Comparison of ENCODE assay signal across 8 cellular contexts in the genomic region with DNA sequence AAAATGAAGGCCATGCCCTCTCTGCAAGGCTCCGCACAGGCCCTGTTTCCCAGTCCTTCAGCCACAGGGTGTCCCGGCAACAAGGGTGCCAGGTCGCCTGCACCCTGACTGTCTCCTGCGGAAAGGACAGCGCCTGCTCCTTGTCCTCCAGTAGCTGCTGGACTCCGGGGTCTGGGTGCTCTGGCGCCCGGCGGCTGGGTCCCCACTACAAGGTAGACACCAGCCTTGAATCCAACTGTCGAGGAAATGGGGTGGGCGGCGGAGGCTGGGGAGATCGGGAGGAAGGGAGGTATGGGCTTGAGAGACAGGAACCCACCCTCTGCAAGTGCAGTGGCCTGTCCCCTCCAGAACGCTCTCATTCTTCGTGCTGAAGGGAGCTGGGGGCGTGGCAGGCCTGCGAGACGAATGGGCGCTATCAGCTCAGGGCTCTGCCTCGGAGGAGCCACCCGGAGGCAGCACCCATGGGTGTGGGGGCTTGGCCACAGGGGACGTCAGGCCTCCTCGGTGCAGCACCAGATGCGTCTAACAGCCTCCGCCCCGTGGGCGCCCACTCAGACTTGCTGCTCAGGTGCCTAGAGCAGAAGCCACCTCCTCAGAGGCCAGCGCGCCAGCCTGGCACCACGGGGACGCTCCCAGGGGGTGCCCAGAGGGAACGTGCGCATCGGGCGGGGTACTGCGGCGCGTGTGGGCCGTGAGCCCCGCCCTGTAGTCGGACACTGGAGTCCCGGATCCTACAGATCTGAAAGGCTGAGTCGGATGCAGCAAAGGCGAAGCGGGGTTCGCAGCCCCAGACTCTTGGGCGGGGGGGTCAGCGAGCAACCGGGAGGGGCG. TPM values are rescaled to one million over a fixed set of nuclear protein-coding genes. Genes with fewer than 3 reads are reported as not detected.
DNase-seq lines count a peak whose midpoint lies in the region; ATAC-seq and TF ChIP-seq lines count a peak whose summit lies in the region.

No MANE protein-coding gene starts in this region.

- TF ChIP-seq POLR2A in ovary (IDR thresholded peaks at IDR 0.05), result no peak
- no peak for TF ChIP-seq POLR2A in vagina (IDR thresholded peaks at IDR 0.05)

- TF ChIP-seq CTCF in OCI-LY3 (IDR thresholded peaks at IDR 0.05; ENCODE audit: low read depth, low read length) (no peak), foreskin fibroblast (IDR thresholded peaks at IDR 0.05; ENCODE audit: low read depth, low read length) (no peak), ovary (IDR thresholded peaks at IDR 0.05) (no peak), vagina (IDR thresholded peaks at IDR 0.05) (no peak)

- H3K27me3 ChIP-seq in OCI-LY3 (ENCODE audit: low read depth, low read length) (no peaks in the 10 kb centered on the region), ovary (no peaks in the 10 kb centered on the region), vagina (no peaks in the 10 kb centered on the region)

- peaks cover 56% of the 10 kb centered on the region for H3K4me1 Mint-ChIP-seq in activated T-helper 1 cell treated with anti-CD3 and anti-CD28 coated beads, Interleukin-12 subunit alpha, Interleukin-12 subunit beta, Interleukin-2, Interleukin-4 antibody, amounts not matched to agents 30 ng/mL and 10 ng/mL and 1 ng/mL, durations not matched to agents 14 hours and 24 hours and 36 hours (ENCODE audit: low read depth)

- peak overlapping the region; percentile 67 for H3K27ac ChIP-seq in OCI-LY3 (ENCODE audit: low read length)
- peak overlapping the region; percentile 95 to 97 for H3K27ac ChIP-seq in ovary
- H3K27ac ChIP-seq in vagina, result peak overlapping the region; percentile 91

- no peaks in the 10 kb centered on the region for H3K79me2 ChIP-seq in OCI-LY3 (ENCODE audit: low read length)

- peak overlapping the region; percentile 92 for H3K27ac Mint-ChIP-seq in activated T-helper 1 cell treated with anti-CD3 and anti-CD28 coated beads, Interleukin-12 subunit alpha, Interleukin-12 subunit beta, Interleukin-2, Interleukin-4 antibody, amounts not matched to agents 30 ng/mL and 10 ng/mL and 1 ng/mL, durations not matched to agents 14 hours and 24 hours and 36 hours

- 29 to 47% (median 33%) methylated on average over 33 to 50 of the region's 50 CpGs for WGBS in ovary, 3 donors

- H3K27me3 Mint-ChIP-seq in activated T-helper 1 cell treated with anti-CD3 and anti-CD28 coated beads, Interleukin-12 subunit alpha, Interleukin-12 subunit beta, Interleukin-2, Interleukin-4 antibody, amounts not matched to agents 30 ng/mL and 10 ng/mL and 1 ng/mL, durations not matched to agents 14 hours and 24 hours and 36 hours (ENCODE audit: insufficient read depth), result peaks cover 5% of the 10 kb centered on the region

- H3K36me3 ChIP-seq in OCI-LY3 (replicated peaks; ENCODE audit: low read depth, low read length) (no peaks in the 10 kb centered on the region), ovary (no peaks in the 10 kb centered on the region), vagina (no peaks in the 10 kb centered on the region)

- H3K4me3 ChIP-seq in OCI-LY3 (ENCODE audit: low read length), result peak overlapping the region; percentile 90
- H3K4me3 ChIP-seq in foreskin fibroblast (ENCODE audit: low read depth in 1 of 2, low read length in 2 of 2), result peak overlapping the region; percentile 49 to 52
- peak overlapping the region; percentile 79 for H3K4me3 ChIP-seq in ovary
- H3K4me3 ChIP-seq in vagina, result peak overlapping the region; percentile 71 to 93

- peak overlapping the region; percentile 96 for H3K4me2 ChIP-seq in OCI-LY3 (ENCODE audit: low read length)

- peaks cover 35% of the 10 kb centered on the region for H3K4me1 ChIP-seq in OCI-LY3 (ENCODE audit: low read length)
- peaks cover 7% of the 10 kb centered on the region for H3K4me1 ChIP-seq in ovary (ENCODE audit: insufficient read depth)
- H3K4me1 ChIP-seq in vagina, result peaks cover 53% of the 10 kb centered on the region

- H4K20me1 ChIP-seq in OCI-LY3 (ENCODE audit: insufficient read depth, low read length), result peaks cover 6% of the 10 kb centered on the region

- no peaks in the 10 kb centered on the region for H3K9me3 Mint-ChIP-seq in activated T-helper 1 cell treated with anti-CD3 and anti-CD28 coated beads, Interleukin-12 subunit alpha, Interleukin-12 subunit beta, Interleukin-2, Interleukin-4 antibody, amounts not matched to agents 30 ng/mL and 10 ng/mL and 1 ng/mL, durations not matched to agents 14 hours and 24 hours and 36 hours

- peak overlapping the region; percentile 88 for H3K9ac ChIP-seq in OCI-LY3 (ENCODE audit: low read length)

- peaks cover 14% of the 10 kb centered on the region for H3K36me3 Mint-ChIP-seq in activated T-helper 1 cell treated with anti-CD3 and anti-CD28 coated beads, Interleukin-12 subunit alpha, Interleukin-12 subunit beta, Interleukin-2, Interleukin-4 antibody, amounts not matched to agents 30 ng/mL and 10 ng/mL and 1 ng/mL, durations not matched to agents 14 hours and 24 hours and 36 hours (ENCODE audit: low read depth)

- H3K4me3 Mint-ChIP-seq in activated T-helper 1 cell treated with anti-CD3 and anti-CD28 coated beads, Interleukin-12 subunit alpha, Interleukin-12 subunit beta, Interleukin-2, Interleukin-4 antibody, amounts not matched to agents 30 ng/mL and 10 ng/mL and 1 ng/mL, durations not matched to agents 14 hours and 24 hours and 36 hours, result peak overlapping the region; percentile 80

- intact Hi-C loops in activated T-helper 1 cell treated with anti-CD3 and anti-CD28 coated beads, Interleukin-12 subunit alpha, Interleukin-12 subunit beta, Interleukin-2, Interleukin-4 antibody, amounts not matched to agents 30 ng/mL and 10 ng/mL and 1 ng/mL, durations not matched to agents 14 hours and 24 hours and 36 hours (cut with micrococcal nuclease), result loop anchor here (1.0 to 5.0 kb wide), 2 partner anchors 14 to 116 kb away; a partner anchor contains a TSS
- intact Hi-C loops in ovary (cut with DNase I), result loop anchor here in 2 of 4 donors (2.0 to 5.0 kb wide), 2 partner anchors 46 to 50 kb away; a partner anchor contains a TSS
- intact Hi-C loops in vagina (cut with DNase I), result no loop called here

- DNase-seq in SKM-1 treated with dmso at 0.1 percent for 144 hours (lab: John Stamatoyannopoulos, UW; ENCODE audit: unreplicated experiment) (peak; percentile 26), SKM-1 (lab: John Stamatoyannopoulos, UW; ENCODE audit: unreplicated experiment) (no peak), foreskin fibroblast (peak in 1 of 2 donors; percentile 73), ovary (peak; percentile 53 to 76 (median 76)), vagina (ENCODE audit: extremely low spot score in 2 of 2) (no peak)
- DNase-seq in activated T-helper 1 cell treated with anti-CD3 and anti-CD28 coated beads, Interleukin-12 subunit alpha, Interleukin-12 subunit beta, Interleukin-2, Interleukin-4 antibody, amounts not matched to agents 30 ng/mL and 10 ng/mL and 1 ng/mL, durations not matched to agents 14 hours and 24 hours and 36 hours (ENCODE audit: low spot score), result peak; percentile 46

- no peaks in the 10 kb centered on the region for H3K9me3 ChIP-seq in OCI-LY3 (ENCODE audit: insufficient read depth, low read length)
- no peaks in the 10 kb centered on the region for H3K9me3 ChIP-seq in ovary
- no peaks in the 10 kb centered on the region for H3K9me3 ChIP-seq in vagina

- H2AFZ ChIP-seq in OCI-LY3 (ENCODE audit: low read depth, low read length), result 0 out of 2 replicates have a peak overlapping the region, but pooled peaks have one; percentile 51

- TF ChIP-seq EP300 in ovary (IDR thresholded peaks at IDR 0.05), result no peak

- peak; percentile 65 for ATAC-seq in HG02798 (IDR thresholded peaks at IDR 0.05; ENCODE audit: poor library complexity, unreplicated experiment)

RNA-seq across cellular contexts. Expression of a gene that starts 15.6 kb away (rescaled TPM):
- total RNA-seq in activated T-helper 1 cell treated with anti-CD3 and anti-CD28 coated beads, Interleukin-12 subunit alpha, Interleukin-12 subunit beta, Interleukin-2, Interleukin-4 antibody, amounts not matched to agents 30 ng/mL and 10 ng/mL and 1 ng/mL, durations not matched to agents 14 hours and 24 hours and 36 hours, result 133 and 138 TPM in 2 replicates
- total RNA-seq in ovary (1 to 10 TPM; 1.9 to 5.9 (median 4.4) TPM), vagina (11.0 TPM)
- polyA plus RNA-seq in ovary, result 1 to 10 TPM in 1 of 2 donors, under 1 TPM in 1; 0.48 to 1.7 TPM

RNA-seq across cellular contexts. Expression of a gene that starts 23.5 kb away (rescaled TPM):
- total RNA-seq in activated T-helper 1 cell treated with anti-CD3 and anti-CD28 coated beads, Interleukin-12 subunit alpha, Interleukin-12 subunit beta, Interleukin-2, Interleukin-4 antibody, amounts not matched to agents 30 ng/mL and 10 ng/mL and 1 ng/mL, durations not matched to agents 14 hours and 24 hours and 36 hours, result not detected in 2 replicates
- total RNA-seq in ovary (1 to 10 TPM in 4 of 7 donors, under 1 TPM in 3; 0.23 to 2.2 (median 1.1) TPM), vagina (0.98 TPM)
- under 1 TPM; 0.36 to 0.47 TPM for polyA plus RNA-seq in ovary

RNA-seq across cellular contexts. Expression of a gene that starts 31.1 kb away (rescaled TPM):
- total RNA-seq in activated T-helper 1 cell treated with anti-CD3 and anti-CD28 coated beads, Interleukin-12 subunit alpha, Interleukin-12 subunit beta, Interleukin-2, Interleukin-4 antibody, amounts not matched to agents 30 ng/mL and 10 ng/mL and 1 ng/mL, durations not matched to agents 14 hours and 24 hours and 36 hours, result 0.17 TPM in 1 of 2 replicates, not detected in the other
- 1 to 10 TPM in 5 of 7 donors, under 1 TPM in 1, not detected in 1; 0.35 to 9.3 (median 2.9) TPM for total RNA-seq in ovary
- under 1 TPM in 1 of 2 donors, not detected in 1; 0.06 TPM for polyA plus RNA-seq in ovary
- total RNA-seq in vagina, result not detected

RNA-seq across cellular contexts. Expression of a gene that starts 47.6 kb away (rescaled TPM):
- 57.6 and 65.0 TPM in 2 replicates for total RNA-seq in activated T-helper 1 cell treated with anti-CD3 and anti-CD28 coated beads, Interleukin-12 subunit alpha, Interleukin-12 subunit beta, Interleukin-2, Interleukin-4 antibody, amounts not matched to agents 30 ng/mL and 10 ng/mL and 1 ng/mL, durations not matched to agents 14 hours and 24 hours and 36 hours
- total RNA-seq in ovary (10 to 100 TPM; 31.2 to 70.5 (median 56.4) TPM), vagina (41.7 TPM)
- polyA plus RNA-seq in ovary, result 10 to 100 TPM; 32.4 to 48.3 TPM

RNA-seq across cellular contexts. Expression of a gene that starts 47.6 kb away (rescaled TPM):
- total RNA-seq in activated T-helper 1 cell treated with anti-CD3 and anti-CD28 coated beads, Interleukin-12 subunit alpha, Interleukin-12 subunit beta, Interleukin-2, Interleukin-4 antibody, amounts not matched to agents 30 ng/mL and 10 ng/mL and 1 ng/mL, durations not matched to agents 14 hours and 24 hours and 36 hours, result 69.6 and 76.3 TPM in 2 replicates
- total RNA-seq in ovary (10 to 100 TPM; 23.3 to 64.8 (median 46.8) TPM), vagina (36.3 TPM)
- 10 to 100 TPM; 16.3 to 52.1 TPM for polyA plus RNA-seq in ovary

Comparison
In these comparisons a context has a peak if more than half of its experiments do, and no peak if none do; other contexts are left out.
1. DNase-seq: peak in SKM-1 treated with dmso at 0.1 percent for 144 hours (single experiment), activated T-helper 1 cell treated with anti-CD3 and anti-CD28 coated beads, Interleukin-12 subunit alpha, Interleukin-12 subunit beta, Interleukin-2, Interleukin-4 antibody, amounts not matched to agents 30 ng/mL and 10 ng/mL and 1 ng/mL, durations not matched to agents 14 hours and 24 hours and 36 hours (single experiment) and ovary (5 of 5); none in SKM-1 (single experiment) and vagina (0 of 2).
2. RNA of a gene that starts 15.6 kb away (total RNA-seq): 133 to 138 TPM in activated T-helper 1 cell treated with anti-CD3 and anti-CD28 coated beads, Interleukin-12 subunit alpha, Interleukin-12 subunit beta, Interleukin-2, Interleukin-4 antibody, amounts not matched to agents 30 ng/mL and 10 ng/mL and 1 ng/mL, durations not matched to agents 14 hours and 24 hours and 36 hours; 11.0 TPM in vagina (single experiment) and 1.9 to 5.9 TPM in ovary; every median in the first group is over 10 times any median in the second.
3. Peak in every context shown above with its lines, with median percentiles within 50 percentile points of each other: H3K27ac ChIP-seq and H3K4me3 ChIP-seq.